Comparison of ENCODE assay signal across 18 cellular contexts in the genomic region with DNA sequence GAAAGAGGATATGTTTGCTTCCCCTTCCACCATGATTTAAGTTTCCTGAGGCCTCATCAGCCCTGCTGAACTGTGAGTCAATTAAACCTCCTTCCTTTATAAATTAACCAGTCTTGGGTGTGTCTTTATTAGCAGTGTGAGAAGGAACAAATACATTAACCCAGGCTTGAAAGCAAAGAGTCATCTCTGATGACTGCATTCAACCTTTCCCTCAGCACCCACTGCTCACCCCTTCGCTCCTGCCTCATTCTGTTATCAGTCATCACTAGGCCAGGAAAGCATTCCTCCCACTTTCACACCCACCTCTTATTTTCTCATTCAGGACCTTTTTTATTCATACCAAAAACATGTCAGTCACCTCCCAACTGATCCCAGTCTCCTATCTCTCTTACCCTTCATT. TPM values are rescaled to one million over a fixed set of nuclear protein-coding genes. Genes with fewer than 3 reads are reported as not detected.
A peak's percentile ranks its signal among the peaks of the same experiment; 100 is the strongest.
DNase-seq lines count a peak whose midpoint lies in the region; TF ChIP-seq lines count a peak whose summit lies in the region.
"Had no signal": no experiment of that assay in that cellular context is flagged by ENCODE, and none has a peak within 500 bp of the region (broad histone marks: within the 10 kb centered on the region; RNA-seq: fewer than 3 reads in every experiment).

No MANE protein-coding gene starts in this region.

- H3K4me1 Mint-ChIP-seq in activated T-cell treated with anti-CD3 and anti-CD28 coated beads, Interleukin-2, amount 50 U/mL, for 24 hours (ENCODE audit: low read depth), result peaks cover 10% of the 10 kb centered on the region
- H3K4me1 Mint-ChIP-seq in Calu3 (ENCODE audit: low read depth, unreplicated experiment), result peaks cover 40% of the 10 kb centered on the region
- peaks cover 9% of the 10 kb centered on the region for H3K4me1 Mint-ChIP-seq in activated T-helper 2 cell treated with anti-CD3 and anti-CD28 coated beads, Interferon-gamma antibody, Interleukin-2, Interleukin-4, amounts not matched to agents 10 μg/mL and 5 μg/mL and 100 μg/mL, durations not matched to agents 14 hours and 24 hours and 36 hours (ENCODE audit: low read depth)

- no peaks in the 10 kb centered on the region for H3K9me3 Mint-ChIP-seq in activated T-cell treated with anti-CD3 and anti-CD28 coated beads, Interleukin-2, amount 50 U/mL, for 24 hours
- H3K9me3 Mint-ChIP-seq in Calu3 (ENCODE audit: low read depth, unreplicated experiment), result no peaks in the 10 kb centered on the region
- peaks cover 39% of the 10 kb centered on the region for H3K9me3 Mint-ChIP-seq in activated T-helper 2 cell treated with anti-CD3 and anti-CD28 coated beads, Interferon-gamma antibody, Interleukin-2, Interleukin-4, amounts not matched to agents 10 μg/mL and 5 μg/mL and 100 μg/mL, durations not matched to agents 14 hours and 24 hours and 36 hours

- H3K4me3 Mint-ChIP-seq in activated T-cell treated with anti-CD3 and anti-CD28 coated beads, Interleukin-2, amount 50 U/mL, for 24 hours, result no peak overlapping the region
- peak overlapping the region; percentile 25 for H3K4me3 Mint-ChIP-seq in Calu3 (ENCODE audit: low read depth, unreplicated experiment)
- no peak overlapping the region for H3K4me3 Mint-ChIP-seq in activated T-helper 2 cell treated with anti-CD3 and anti-CD28 coated beads, Interferon-gamma antibody, Interleukin-2, Interleukin-4, amounts not matched to agents 10 μg/mL and 5 μg/mL and 100 μg/mL, durations not matched to agents 14 hours and 24 hours and 36 hours (ENCODE audit: low read depth)

- H3K27me3 Mint-ChIP-seq in activated T-cell treated with anti-CD3 and anti-CD28 coated beads, Interleukin-2, amount 50 U/mL, for 24 hours, result peaks cover 36% of the 10 kb centered on the region
- H3K27me3 Mint-ChIP-seq in Calu3 (ENCODE audit: unreplicated experiment), result no peaks in the 10 kb centered on the region
- peaks cover 2% of the 10 kb centered on the region for H3K27me3 Mint-ChIP-seq in activated T-helper 2 cell treated with anti-CD3 and anti-CD28 coated beads, Interferon-gamma antibody, Interleukin-2, Interleukin-4, amounts not matched to agents 10 μg/mL and 5 μg/mL and 100 μg/mL, durations not matched to agents 14 hours and 24 hours and 36 hours (ENCODE audit: low read depth)

- H3K27ac Mint-ChIP-seq in activated T-cell treated with anti-CD3 and anti-CD28 coated beads, Interleukin-2, amount 50 U/mL, for 24 hours, result peak overlapping the region; percentile 15
- peak overlapping the region; percentile 74 for H3K27ac Mint-ChIP-seq in Calu3 (ENCODE audit: unreplicated experiment)
- peak overlapping the region; percentile 45 for H3K27ac Mint-ChIP-seq in activated T-helper 2 cell treated with anti-CD3 and anti-CD28 coated beads, Interferon-gamma antibody, Interleukin-2, Interleukin-4, amounts not matched to agents 10 μg/mL and 5 μg/mL and 100 μg/mL, durations not matched to agents 14 hours and 24 hours and 36 hours

- BruUV-seq in Calu3 (replicated peaks; lab: Mats Ljungman, UMichigan), result no TSS peak

- no peak for TF ChIP-seq CTCF in Calu3 (IDR thresholded peaks at IDR 0.05; ENCODE audit: unreplicated experiment)

- intact Hi-C loops in Calu3 (cut with micrococcal nuclease; ENCODE audit: unreplicated experiment), result no loop called here
- intact Hi-C loops in activated T-helper 2 cell treated with anti-CD3 and anti-CD28 coated beads, Interferon-gamma antibody, Interleukin-2, Interleukin-4, amounts not matched to agents 10 μg/mL and 5 μg/mL and 100 μg/mL, durations not matched to agents 14 hours and 24 hours and 36 hours (cut with micrococcal nuclease), result no loop called here

- CTCF ChIA-PET in Calu3 (lab: Charles Lee), result no interaction called here

- H3K36me3 Mint-ChIP-seq in activated T-cell treated with anti-CD3 and anti-CD28 coated beads, Interleukin-2, amount 50 U/mL, for 24 hours (ENCODE audit: low read depth), result no peaks in the 10 kb centered on the region
- H3K36me3 Mint-ChIP-seq in Calu3 (ENCODE audit: insufficient read depth, unreplicated experiment), result no peaks in the 10 kb centered on the region
- H3K36me3 Mint-ChIP-seq in activated T-helper 2 cell treated with anti-CD3 and anti-CD28 coated beads, Interferon-gamma antibody, Interleukin-2, Interleukin-4, amounts not matched to agents 10 μg/mL and 5 μg/mL and 100 μg/mL, durations not matched to agents 14 hours and 24 hours and 36 hours (ENCODE audit: low read depth), result peaks cover 30% of the 10 kb centered on the region

- no peak for DNase-seq in activated T-cell treated with anti-CD3 and anti-CD28 coated beads, Interleukin-2, amount 50 U/mL, for 24 hours
- DNase-seq in activated T-cell treated with anti-CD3 and anti-CD28 coated beads, Interleukin-2, amount 50 U/mL, for 1 hour, result no peak
- peak; percentile 25 for DNase-seq in Calu3
- no peak for DNase-seq in activated T-helper 2 cell treated with anti-CD3 and anti-CD28 coated beads, Interferon-gamma antibody, Interleukin-2, Interleukin-4, amounts not matched to agents 10 μg/mL and 5 μg/mL and 100 μg/mL, durations not matched to agents 14 hours and 24 hours and 36 hours (ENCODE audit: low spot score)
- peak; percentile 82 for DNase-seq in kidney tubule cell (ENCODE audit: low spot score)
- no peak for DNase-seq in SIG-M5 (lab: John Stamatoyannopoulos, UW)
- no peak for DNase-seq in OCI-M1 (lab: John Stamatoyannopoulos, UW)
- DNase-seq: Caco-2; H7; KG1; NCI-H1048; NCI-H146; NCI-H226; NCI-H526; NK-92 treated with Interleukin-12 subunit alpha and Interleukin-12 subunit beta, amount 100 ng/mL, for 24 hours; PC-9 had no signal

RNA-seq across cellular contexts. Expression of a gene that starts 59.6 kb away (rescaled TPM):
- 2.3 and 5.1 TPM in 2 replicates for total RNA-seq in Calu3 (2022)
- total RNA-seq in activated T-helper 2 cell treated with anti-CD3 and anti-CD28 coated beads, Interferon-gamma antibody, Interleukin-2, Interleukin-4, amounts not matched to agents 10 μg/mL and 5 μg/mL and 100 μg/mL, durations not matched to agents 14 hours and 24 hours and 36 hours, result not detected in 2 replicates
- total RNA-seq: A673, Caco-2, M059J, PC-9 had no signal

Comparison
In these comparisons a context has a peak if more than half of its experiments do, and no peak if none do; other contexts are left out.
1. DNase-seq: peak in Calu3 (single experiment) and kidney tubule cell (single experiment); none in activated T-cell treated with anti-CD3 and anti-CD28 coated beads, Interleukin-2, amount 50 U/mL, for 24 hours (single experiment), activated T-cell treated with anti-CD3 and anti-CD28 coated beads, Interleukin-2, amount 50 U/mL, for 1 hour (single experiment), activated T-helper 2 cell treated with anti-CD3 and anti-CD28 coated beads, Interferon-gamma antibody, Interleukin-2, Interleukin-4, amounts not matched to agents 10 μg/mL and 5 μg/mL and 100 μg/mL, durations not matched to agents 14 hours and 24 hours and 36 hours (single experiment), SIG-M5 (single experiment) and OCI-M1 (single experiment).
2. H3K27ac Mint-ChIP-seq: peak in every context shown above with its lines; median percentile 74 in Calu3; 45 in activated T-helper 2 cell treated with anti-CD3 and anti-CD28 coated beads, Interferon-gamma antibody, Interleukin-2, Interleukin-4, amounts not matched to agents 10 μg/mL and 5 μg/mL and 100 μg/mL, durations not matched to agents 14 hours and 24 hours and 36 hours; 15 in activated T-cell treated with anti-CD3 and anti-CD28 coated beads, Interleukin-2, amount 50 U/mL, for 24 hours.